Comparison of ENCODE assay signal across 9 cellular contexts in genomic region chr3:9349321-9350117, GRCh38. TPM values are rescaled to one million over a fixed set of nuclear protein-coding genes. Genes with fewer than 3 reads are reported as not detected.
A peak's percentile ranks its signal among the peaks of the same experiment; 100 is the strongest.
DNase-seq lines count a peak whose midpoint lies in the region; ATAC-seq and FAIRE-seq lines count a peak whose summit lies in the region.
"Had no signal": no experiment of that assay in that cellular context is flagged by ENCODE, and none has a peak within 500 bp of the region (broad histone marks: within the 10 kb centered on the region; RNA-seq: fewer than 3 reads in every experiment).

No MANE protein-coding gene starts in this region.

- no peaks in the 10 kb centered on the region for H3K79me2 ChIP-seq in trophoblast cell (ENCODE audit: control insufficient read depth, insufficient read depth, low read length, poor library complexity)

- no peaks in the 10 kb centered on the region for H3K36me3 ChIP-seq in trophoblast cell (ENCODE audit: control insufficient read depth in 1 of 2, insufficient read depth in 2 of 2, low read length in 2 of 2)

- no peak overlapping the region for H4K8ac ChIP-seq in trophoblast cell (ENCODE audit: low read depth, low read length)

- H3K4me3 ChIP-seq in trophoblast cell (ENCODE audit: low read depth, low read length): no peak overlapping the region

- H3K14ac ChIP-seq in trophoblast cell (ENCODE audit: low read length): peak overlapping the region; percentile 33

- no peak overlapping the region for H3K23ac ChIP-seq in trophoblast cell (ENCODE audit: low read length)

- WGBS in trophoblast cell (ENCODE audit: extremely low coverage, insufficient coverage, insufficient read length): no CpG with 5 or more reads among the region's 2 CpGs

- H3K4me2 ChIP-seq in trophoblast cell (ENCODE audit: low read length): no peak overlapping the region

- H2BK12ac ChIP-seq in trophoblast cell (ENCODE audit: low read length): peak overlapping the region; percentile 55

- no peak overlapping the region for H3K9ac ChIP-seq in trophoblast cell (ENCODE audit: low read length)

- H4K12ac ChIP-seq in trophoblast cell (ENCODE audit: low read depth, low read length): no peak overlapping the region

- H2BK120ac ChIP-seq in trophoblast cell (ENCODE audit: insufficient read depth, low read length, poor library complexity): peak overlapping the region; percentile 21

- no peak overlapping the region for H2AFZ ChIP-seq in trophoblast cell (ENCODE audit: insufficient read depth, low read length, poor library complexity)

- H3K27ac ChIP-seq in trophoblast cell (ENCODE audit: low read depth, low read length): peak overlapping the region; percentile 32

- peaks cover 20% of the 10 kb centered on the region for H3K79me1 ChIP-seq in trophoblast cell (ENCODE audit: low read length)

- ATAC-seq in esophagus mucosa: peak; percentile 59
- no peak for ATAC-seq in GM19395 (IDR thresholded peaks at IDR 0.05; ENCODE audit: unreplicated experiment)

- no peak overlapping the region for H3K4ac ChIP-seq in trophoblast cell (ENCODE audit: low read depth, low read length)

- peak overlapping the region; percentile 37 for H4K91ac ChIP-seq in trophoblast cell (ENCODE audit: low read depth, low read length)

- peak; percentile 94 for FAIRE-seq in RCC 7860 (lab: Jason Lieb, UNC)

- peak overlapping the region; percentile 10 for H2BK5ac ChIP-seq in trophoblast cell (ENCODE audit: low read depth, low read length, poor library complexity)

- peak overlapping the region; percentile 34 for H2AK5ac ChIP-seq in trophoblast cell (ENCODE audit: low read length)

- no peaks in the 10 kb centered on the region for H3K27me3 ChIP-seq in trophoblast cell (ENCODE audit: insufficient read depth, low read length)

- H3K18ac ChIP-seq in trophoblast cell (ENCODE audit: low read length): no peak overlapping the region

- peaks cover 5% of the 10 kb centered on the region for H3K9me3 ChIP-seq in trophoblast cell (ENCODE audit: insufficient read depth, low read depth, low read length)

- DNase-seq in GM04504 (ENCODE audit: low read depth) (peak; percentile 79), RCC 7860 (ENCODE audit: low spot score) (peak; percentile 82), trophoblast cell (peak in 1 of 2 donors; percentile 12), NCI-H187 (lab: John Stamatoyannopoulos, UW) (no peak), NCI-H526 (lab: John Stamatoyannopoulos, UW) (no peak)
- DNase-seq in activated CD8-positive, alpha-beta memory T cell treated with anti-CD3 and anti-CD28 coated beads for 24 hours: no peak
- DNase-seq: activated CD4-positive, alpha-beta T cell treated with anti-CD3 and anti-CD28 coated beads, Interleukin-2, amount 10 ng/mL, durations not matched to agents 7 days and 5 days had no signal

- H3K4me1 ChIP-seq in trophoblast cell (ENCODE audit: control insufficient read depth in 1 of 2, insufficient read depth in 2 of 2, low read length in 2 of 2): peaks cover 17 to 31% of the 10 kb centered on the region in 2 experiments

RNA-seq across cellular contexts. Expression of gene THUMPD3, which starts 13.3 kb away (rescaled TPM):
- 29.1 TPM for total RNA-seq in esophagus mucosa
- polyA plus RNA-seq in trophoblast cell (2013): 25.9 and 28.3 TPM in 2 replicates

RNA-seq across cellular contexts. Expression of gene SETD5, which starts 47.9 kb away (rescaled TPM):
- total RNA-seq in esophagus mucosa: 62.5 TPM
- polyA plus RNA-seq in trophoblast cell (2013): 193 and 197 TPM in 2 replicates

Comparison
In these comparisons a context has a peak if more than half of its experiments do, and no peak if none do; other contexts are left out.
1. DNase-seq: peak in GM04504 (single experiment) and RCC 7860 (single experiment); none in NCI-H187 (0 of 2), NCI-H526 (0 of 2) and activated CD8-positive, alpha-beta memory T cell treated with anti-CD3 and anti-CD28 coated beads for 24 hours (single experiment).